ENCODE assay signal across 8 cellular contexts in the genomic region with DNA sequence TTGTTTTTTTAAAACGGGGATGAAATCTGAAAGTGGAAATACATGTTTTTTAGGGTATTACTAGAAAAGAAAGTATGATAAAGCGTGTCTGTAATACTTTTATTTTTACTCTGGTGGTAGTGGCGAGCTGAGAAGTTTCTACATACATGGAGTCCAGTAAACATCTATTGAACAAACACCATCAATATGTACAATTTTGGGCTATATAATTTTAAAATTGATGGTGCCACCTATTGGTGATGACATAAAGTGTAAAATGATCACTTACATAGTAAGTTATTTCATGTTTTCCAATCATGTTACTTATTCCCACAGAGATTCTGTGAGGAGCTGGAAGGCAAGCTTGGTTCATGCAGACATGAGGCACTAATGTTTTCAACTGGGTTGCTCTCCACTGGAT. TPM values are rescaled to one million over a fixed set of nuclear protein-coding genes. Genes with fewer than 3 reads are reported as not detected.
DNase-seq lines count a peak whose midpoint lies in the region; ATAC-seq, FAIRE-seq and TF ChIP-seq lines count a peak whose summit lies in the region.

No MANE protein-coding gene starts in this region.

- peak; percentile 24 for ATAC-seq in activated CD4-positive, alpha-beta T cell treated with anti-CD3 and anti-CD28 coated beads for 36 hours
- ATAC-seq in GM21515 (IDR thresholded peaks at IDR 0.05; ENCODE audit: unreplicated experiment) = no peak

- H3K4me3 Mint-ChIP-seq in activated CD4-positive, alpha-beta T cell treated with anti-CD3 and anti-CD28 coated beads for 36 hours = no peak overlapping the region
- H3K4me3 Mint-ChIP-seq in nephron = peak overlapping the region in 2 of 3 experiments; percentile 3 to 34

- intact Hi-C loops in activated CD4-positive, alpha-beta T cell treated with anti-CD3 and anti-CD28 coated beads for 36 hours (cut with DNase I, micrococcal nuclease) = loop anchor here (1.0 to 5.0 kb wide), 3 partner anchors 33 to 132 kb away; no protein-coding TSS in a partner anchor

- no peak for DNase-seq in activated CD4-positive, alpha-beta T cell treated with anti-CD3 and anti-CD28 coated beads for 36 hours
- DNase-seq in activated CD4-positive, alpha-beta T cell treated with anti-CD3 and anti-CD28 coated beads, Interleukin-2, amount 50 U/mL, for 4 hours = no peak
- DNase-seq in NCI-H1694 treated with DMSO at 0.1 percent for 48 hours (lab: John Stamatoyannopoulos, UW) = peak; percentile 40
- DNase-seq in NCI-H1092 treated with DMSO at 0.1 percent for 48 hours (lab: John Stamatoyannopoulos, UW) = no peak
- no peak for DNase-seq in stimulated activated CD4-positive, alpha-beta T cell treated with anti-CD3 and anti-CD28 coated beads, Interleukin-4, amount 100 ng/mL, for 1 hour

- CTCF ChIA-PET in activated CD4-positive, alpha-beta T cell treated with anti-CD3 and anti-CD28 coated beads for 36 hours (lab: Charles Lee) = interaction anchor here (0.5 to 5.4 kb wide), 11 partner anchors 8 to 1168 kb away, joined by 3 to 52 read pairs (median 5); a partner anchor contains a TSS

- H3K27ac Mint-ChIP-seq in activated CD4-positive, alpha-beta T cell treated with anti-CD3 and anti-CD28 coated beads for 36 hours = no peak overlapping the region
- H3K27ac Mint-ChIP-seq in nephron = peak overlapping the region; percentile 95 to 99 (median 99)

- peaks cover 23% of the 10 kb centered on the region for H3K4me1 Mint-ChIP-seq in activated CD4-positive, alpha-beta T cell treated with anti-CD3 and anti-CD28 coated beads for 36 hours
- H3K4me1 Mint-ChIP-seq in nephron = peaks cover 12% of the 10 kb centered on the region

- peak; percentile 49 for FAIRE-seq in colon (lab: Jason Lieb, UNC)

- no peaks in the 10 kb centered on the region for H3K9me3 Mint-ChIP-seq in activated CD4-positive, alpha-beta T cell treated with anti-CD3 and anti-CD28 coated beads for 36 hours (ENCODE audit: low read depth)
- no peaks in the 10 kb centered on the region for H3K9me3 Mint-ChIP-seq in nephron

- no peaks in the 10 kb centered on the region for H3K27me3 Mint-ChIP-seq in activated CD4-positive, alpha-beta T cell treated with anti-CD3 and anti-CD28 coated beads for 36 hours
- H3K27me3 Mint-ChIP-seq in nephron (ENCODE audit: low read depth) = peaks cover 5% of the 10 kb centered on the region

- H3K36me3 Mint-ChIP-seq in activated CD4-positive, alpha-beta T cell treated with anti-CD3 and anti-CD28 coated beads for 36 hours (ENCODE audit: low read depth) = no peaks in the 10 kb centered on the region
- no peaks in the 10 kb centered on the region for H3K36me3 Mint-ChIP-seq in nephron (ENCODE audit: low read depth)

- POLR2A ChIA-PET in activated CD4-positive, alpha-beta T cell treated with anti-CD3 and anti-CD28 coated beads for 36 hours (lab: Charles Lee) = interaction anchor here (0.7 kb wide), 1 partner anchor 35 kb away, joined by 3 read pairs; no protein-coding TSS in a partner anchor

- TF ChIP-seq CTCF in nephron (IDR thresholded peaks at IDR 0.05; ENCODE audit: unreplicated experiment in 3 of 3) = peak; percentile 8 to 38 (median 36)

RNA-seq across cellular contexts. Expression of a gene that starts 31.5 kb away (rescaled TPM):
- 10 to 100 TPM; 56.6 to 81.5 TPM for total RNA-seq in activated CD4-positive, alpha-beta T cell treated with anti-CD3 and anti-CD28 coated beads for 36 hours
